Comparison of ENCODE assay signal across 8 cellular contexts in genomic region chr19:1874554-1875185, GRCh38. TPM values are rescaled to one million over a fixed set of nuclear protein-coding genes. Genes with fewer than 3 reads are reported as not detected.
DNase-seq lines count a peak whose midpoint lies in the region; ATAC-seq, FAIRE-seq and TF ChIP-seq lines count a peak whose summit lies in the region.

No MANE protein-coding gene starts in this region.

- POLR2A ChIA-PET in CD8-positive, alpha-beta T cell (lab: Charles Lee) = interaction anchor here (0.6 to 2.9 kb wide), 7 partner anchors 8 to 403 kb away, joined by 3 to 19 read pairs (median 13); partner anchors contain the start of gene ABHD17A
- POLR2A ChIA-PET in K562 (lab: Yijun Ruan, JAX) = interaction anchor here (0.6 to 2.3 kb wide), 8 partner anchors 9 to 175 kb away, joined by 3 to 24 read pairs (median 4); no protein-coding TSS in a partner anchor

- TF ChIP-seq POLR2A in K562 (conservative IDR thresholded peaks at IDR 0.05) (no peak), right lobe of liver (IDR thresholded peaks at IDR 0.05) (no peak)

- H3K36me3 Mint-ChIP-seq in CD8-positive, alpha-beta T cell = peaks cover 34% of the 10 kb centered on the region

- peak overlapping the region; percentile 82 for H3K4me3 ChIP-seq in CD8-positive, alpha-beta T cell (ENCODE audit: low read depth, low read length)
- H3K4me3 ChIP-seq in MG63 = peak overlapping the region; percentile 90
- peak overlapping the region; percentile 100 for H3K4me3 ChIP-seq in K562
- peak overlapping the region; percentile 85 to 99 (median 96) for H3K4me3 ChIP-seq in right lobe of liver
- peak overlapping the region; percentile 93 for H3K4me3 ChIP-seq in upper lobe of right lung

- H3K4me2 ChIP-seq in K562 (ENCODE audit: insufficient read depth, low read length) = peak overlapping the region; percentile 97

- peak in 2 of 7 experiments; percentile 49 to 59 for DNase-seq in CD8-positive, alpha-beta T cell
- DNase-seq in MG63 (no peak), K562 (ENCODE audit: extremely low read depth in 1 of 4, low spot score in 3 of 4) (peak in 1 of 4 experiments; percentile 61), right lobe of liver (no peak), upper lobe of right lung (no peak), T1000 (lab: John Stamatoyannopoulos, UW) (no peak), germinal center (ENCODE audit: low spot score) (no peak)

- no peak overlapping the region for H2AFZ ChIP-seq in K562 (ENCODE audit: low read depth, low read length)

- WGBS in K562 (ENCODE audit: insufficient coverage, low coverage, missing lambda C conversion rate) = under 1% methylated on average over 16 of the region's 16 CpGs
- WGBS in right lobe of liver (ENCODE audit: insufficient coverage, low coverage, low lambda C conversion rate, missing lambda C conversion rate) = 0% methylated on average over 16 of the region's 16 CpGs

- no peak for TF ChIP-seq RAD21 in K562 (CRISPR knock-in tag; conservative IDR thresholded peaks at IDR 0.05 in 1 of 2, IDR thresholded peaks at IDR 0.05 in 1 of 2)

- peak overlapping the region; percentile 99 for H3K4me3 Mint-ChIP-seq in CD8-positive, alpha-beta T cell

- no peak for TF ChIP-seq EP300 in K562 (IDR thresholded peaks at IDR 0.05; ENCODE audit: low read length)

- H3K4me1 ChIP-seq in CD8-positive, alpha-beta T cell (ENCODE audit: insufficient read depth, low read length) = peaks cover 35% of the 10 kb centered on the region
- H3K4me1 ChIP-seq in K562 (replicated peaks in 1 of 2; ENCODE audit: control insufficient read depth in 2 of 2, insufficient read depth in 2 of 2, low read length in 2 of 2) = peaks cover 37 to 50% of the 10 kb centered on the region in 2 experiments
- peaks cover 0 to 53% (median 27%) of the 10 kb centered on the region in 4 donors for H3K4me1 ChIP-seq in right lobe of liver
- H3K4me1 ChIP-seq in upper lobe of right lung = peaks cover 38% of the 10 kb centered on the region

- ATAC-seq in CD8-positive, alpha-beta T cell = peak; percentile 61
- peak; percentile 3; the same call in 1 of the 3 replicates for ATAC-seq in K562
- no peak for ATAC-seq in right lobe of liver
- ATAC-seq in upper lobe of right lung = no peak
- no peak for ATAC-seq in GM21367 (IDR thresholded peaks at IDR 0.05; ENCODE audit: unreplicated experiment)

- H3K9me1 ChIP-seq in K562 (ENCODE audit: control insufficient read depth, insufficient read depth, low read length) = no peaks in the 10 kb centered on the region

- peaks cover 5% of the 10 kb centered on the region; the same call in 1 of the 2 replicates for H4K20me1 ChIP-seq in K562 (replicated peaks; ENCODE audit: control insufficient read depth, insufficient read depth, low read length)

- H3K27me3 Mint-ChIP-seq in CD8-positive, alpha-beta T cell (ENCODE audit: low read depth) = no peaks in the 10 kb centered on the region

- H3K27ac Mint-ChIP-seq in CD8-positive, alpha-beta T cell = peak overlapping the region; percentile 98

- H3K79me2 ChIP-seq in K562 (ENCODE audit: control insufficient read depth, insufficient read depth, low read length) = peaks cover 63% of the 10 kb centered on the region

- H3K9me3 Mint-ChIP-seq in CD8-positive, alpha-beta T cell = no peaks in the 10 kb centered on the region

- H3K27ac ChIP-seq in CD8-positive, alpha-beta T cell (ENCODE audit: low read depth, low read length) = peak overlapping the region; percentile 90
- H3K27ac ChIP-seq in K562 (ENCODE audit: extremely low read depth, low read depth, low read length) = peak overlapping the region; percentile 94
- peak overlapping the region; percentile 90 to 96 (median 92) for H3K27ac ChIP-seq in right lobe of liver
- H3K27ac ChIP-seq in upper lobe of right lung = peak overlapping the region; percentile 93

- H3K9ac ChIP-seq in K562 (ENCODE audit: insufficient read depth in 1 of 2, low read depth in 2 of 2, low read length in 2 of 2) = peak overlapping the region; percentile 95 to 99; a peak in 3 of 4 replicates

- CTCF ChIA-PET in CD8-positive, alpha-beta T cell (lab: Charles Lee) = interaction anchor here (0.6 to 1.9 kb wide), 5 partner anchors 10 to 55 kb away, joined by 3 to 10 read pairs (median 4); partner anchors contain the start of gene ABHD17A
- CTCF ChIA-PET in K562 (lab: Yijun Ruan, JAX; ENCODE audit: low intra/inter-chr PET ratio) = interaction anchor here (0.6 kb wide), 1 partner anchor 55 kb away, joined by 5 read pairs; no protein-coding TSS in a partner anchor

- in situ Hi-C loops in K562 (cut with MboI) = no loop called here

- no peak for TF ChIP-seq CTCF in CD8-positive, alpha-beta T cell (IDR thresholded peaks at IDR 0.05)
- no peak for TF ChIP-seq CTCF in K562 (IDR thresholded peaks at IDR 0.05 in 2 of 3, conservative IDR thresholded peaks at IDR 0.05 in 1 of 3; ENCODE audit: insufficient read depth in 2 of 3, low read depth in 1 of 3, low read length in 3 of 3)
- TF ChIP-seq CTCF in right lobe of liver (IDR thresholded peaks at IDR 0.05) = no peak
- no peak for TF ChIP-seq CTCF in upper lobe of right lung (IDR thresholded peaks at IDR 0.05)

- peaks cover 3% of the 10 kb centered on the region for H3K36me3 ChIP-seq in CD8-positive, alpha-beta T cell (ENCODE audit: insufficient read depth, low read length)
- H3K36me3 ChIP-seq in MG63 (peaks cover 5% of the 10 kb centered on the region; the same call in 1 of the 2 replicates), K562 (ENCODE audit: control insufficient read depth, insufficient read depth, low read length) (peaks cover 37% of the 10 kb centered on the region; the same call in 2 of the 3 replicates), right lobe of liver (no peaks in the 10 kb centered on the region), upper lobe of right lung (peaks cover 24% of the 10 kb centered on the region)

- H3K9me3 ChIP-seq in CD8-positive, alpha-beta T cell (ENCODE audit: low read length) = no peaks in the 10 kb centered on the region
- H3K9me3 ChIP-seq in MG63 = no peaks in the 10 kb centered on the region
- no peaks in the 10 kb centered on the region for H3K9me3 ChIP-seq in K562 (replicated peaks; ENCODE audit: control insufficient read depth, insufficient read depth, low read depth, low read length)
- no peaks in the 10 kb centered on the region for H3K9me3 ChIP-seq in right lobe of liver
- no peaks in the 10 kb centered on the region for H3K9me3 ChIP-seq in upper lobe of right lung

- no TSS peak for BruUV-seq in K562 (replicated peaks; lab: Mats Ljungman, UMichigan)

- intact Hi-C loops in CD8-positive, alpha-beta T cell (cut with DNase I, micrococcal nuclease) = loop anchor here in 1 of 2 experiments (1.0 kb wide), 1 partner anchor 10 kb away; no protein-coding TSS in a partner anchor
- intact Hi-C loops in K562 (cut with micrococcal nuclease) (no loop called here), right lobe of liver (cut with DNase I) (no loop called here), upper lobe of right lung (cut with DNase I) (no loop called here)

- no peaks in the 10 kb centered on the region for H3K27me3 ChIP-seq in CD8-positive, alpha-beta T cell (ENCODE audit: insufficient read depth, low read length)
- H3K27me3 ChIP-seq in MG63 (no peaks in the 10 kb centered on the region), K562 (ENCODE audit: control insufficient read depth in 2 of 2, insufficient read depth in 2 of 2, low read length in 2 of 2) (no peaks in the 10 kb centered on the region), right lobe of liver (no peaks in the 10 kb centered on the region), upper lobe of right lung (no peaks in the 10 kb centered on the region)

- peak; percentile 69 for FAIRE-seq in K562 (lab: Jason Lieb, UNC)

- peaks cover 29% of the 10 kb centered on the region for H3K4me1 Mint-ChIP-seq in CD8-positive, alpha-beta T cell (ENCODE audit: low read depth)

RNA-seq across cellular contexts. Expression of gene ABHD17A, which starts 10.6 kb away (rescaled TPM):
- 100 to 1,000 TPM; 204 TPM for total RNA-seq in CD8-positive, alpha-beta T cell
- 51.7 and 70.7 TPM in 2 replicates for total RNA-seq in MG63 (2014; rRNA removed; shearing (Covaris generic); ENCODE audit: low replicate concordance)
- 29.4 and 87.9 TPM in 2 replicates for total RNA-seq in K562 (2011; cell fraction: chromatin; rRNA removed; ENCODE audit: low replicate concordance)
- 61.7 and 67.8 TPM in 2 replicates for total RNA-seq in K562 (2011; cell fraction: nucleolus; rRNA removed)
- 40.1 and 45.4 TPM in 2 replicates for total RNA-seq in K562 (2011; cell fraction: nucleoplasm; rRNA removed)
- total RNA-seq in K562 (2014; rRNA removed) = 135 and 157 TPM in 2 replicates
- 0.93 and 1.5 TPM in 2 replicates for total RNA-seq in K562 (2014; rRNA removed; fragmentation: Illumina TruSeq; extraction: Trizol)
- total RNA-seq in K562 (2015; rRNA removed; fragmentation: Illumina TruSeq; extraction: Trizol) = 18.9 and 26.5 TPM in 2 replicates
- total RNA-seq in K562 (2021) = 84.2 and 87.7 TPM in 2 replicates
- polyA plus RNA-seq in K562 (2011; rRNA removed) = 24.6 and 45.3 TPM in 2 replicates
- polyA plus RNA-seq in K562 (2011; cell fraction: cytosol; rRNA removed) = 54.2 and 174 TPM in 2 replicates
- 117 and 184 TPM in 2 replicates for polyA plus RNA-seq in K562 (2011; cell fraction: nucleus; rRNA removed)
- 47.5 and 74.5 TPM in 2 replicates for polyA plus RNA-seq in K562 (2012)
- polyA plus RNA-seq in K562 (2014; fragmentation: Illumina TruSeq; extraction: Trizol) = 3.6 and 16.9 TPM in 2 replicates
- under 1 TPM in 1 of 2 experiments, not detected in 1; 0.04 TPM for polyA plus RNA-seq in K562 (2014; fragmentation: Nextera tagmentation; extraction: Ambion mirVana)
- 95.1 and 99.0 TPM in 2 replicates for polyA plus RNA-seq in K562 (2014; rRNA removed)
- polyA minus RNA-seq in K562 (2011; rRNA and poly(A)+ RNA removed) = 6.9 and 11.0 TPM in 2 replicates
- 26.1 and 39.4 TPM in 2 replicates for polyA minus RNA-seq in K562 (2011; cell fraction: cytosol; rRNA and poly(A)+ RNA removed)
- 15.3 and 15.8 TPM in 2 replicates for polyA minus RNA-seq in K562 (2011; cell fraction: nucleus; rRNA and poly(A)+ RNA removed)
- total RNA-seq in right lobe of liver = 10 to 100 TPM; 20.4 to 49.5 (median 23.5) TPM
- total RNA-seq in upper lobe of right lung = 76.1 TPM

RNA-seq across cellular contexts. Expression of gene KLF16, which starts 11.3 kb away (rescaled TPM):
- 10 to 100 TPM; 85.7 to 88.7 TPM for total RNA-seq in CD8-positive, alpha-beta T cell
- 8.1 and 12.6 TPM in 2 replicates for total RNA-seq in MG63 (2014; rRNA removed; shearing (Covaris generic); ENCODE audit: low replicate concordance)
- total RNA-seq in K562 (2011; cell fraction: chromatin; rRNA removed; ENCODE audit: low replicate concordance) = 5.8 and 14.0 TPM in 2 replicates
- 11.7 and 16.7 TPM in 2 replicates for total RNA-seq in K562 (2011; cell fraction: nucleolus; rRNA removed)
- 6.4 and 7.5 TPM in 2 replicates for total RNA-seq in K562 (2011; cell fraction: nucleoplasm; rRNA removed)
- total RNA-seq in K562 (2014; rRNA removed) (15.5 and 22.0 TPM in 2 replicates), K562 (2014; rRNA removed; fragmentation: Illumina TruSeq; extraction: Trizol) (3.4 and 3.8 TPM in 2 replicates), K562 (2015; rRNA removed; fragmentation: Illumina TruSeq; extraction: Trizol) (7.9 and 9.4 TPM in 2 replicates), K562 (2021) (59.1 and 60.4 TPM in 2 replicates), right lobe of liver (10 to 100 TPM in 5 of 6 experiments, 1 to 10 TPM in 1; 9.9 to 23.6 (median 10.8) TPM), upper lobe of right lung (28.0 TPM)
- polyA plus RNA-seq in K562 (2011; rRNA removed) (3.7 and 4.8 TPM in 2 replicates), K562 (2014; fragmentation: Illumina TruSeq; extraction: Trizol) (6.8 and 13.1 TPM in 2 replicates), K562 (2014; fragmentation: Nextera tagmentation; extraction: Ambion mirVana) (under 1 TPM; 0.04 to 0.10 TPM), K562 (2014; rRNA removed) (15.4 and 27.5 TPM in 2 replicates)
- polyA plus RNA-seq in K562 (2011; cell fraction: cytosol; rRNA removed) = 7.1 and 44.8 TPM in 2 replicates
- polyA plus RNA-seq in K562 (2011; cell fraction: nucleus; rRNA removed) = 14.2 and 29.1 TPM in 2 replicates
- polyA plus RNA-seq in K562 (2012) = 20.8 and 23.7 TPM in 2 replicates
- 1.0 and 1.3 TPM in 2 replicates for polyA minus RNA-seq in K562 (2011; rRNA and poly(A)+ RNA removed)
- polyA minus RNA-seq in K562 (2011; cell fraction: cytosol; rRNA and poly(A)+ RNA removed) = 15.0 and 25.4 TPM in 2 replicates
- polyA minus RNA-seq in K562 (2011; cell fraction: nucleus; rRNA and poly(A)+ RNA removed) = 5.8 and 6.6 TPM in 2 replicates

RNA-seq across cellular contexts. Expression of gene REXO1, which starts 26.4 kb away (rescaled TPM):
- total RNA-seq in CD8-positive, alpha-beta T cell = 100 to 1,000 TPM; 143 to 152 TPM
- 2.2 and 4.4 TPM in 2 replicates for total RNA-seq in MG63 (2014; rRNA removed; shearing (Covaris generic); ENCODE audit: low replicate concordance)
- total RNA-seq in K562 (2011; cell fraction: chromatin; rRNA removed; ENCODE audit: low replicate concordance) = 46.7 and 163 TPM in 2 replicates
- 112 and 114 TPM in 2 replicates for total RNA-seq in K562 (2011; cell fraction: nucleolus; rRNA removed)
- total RNA-seq in K562 (2011; cell fraction: nucleoplasm; rRNA removed) = 55.0 and 57.6 TPM in 2 replicates
- total RNA-seq in K562 (2014; rRNA removed) (15.8 and 21.9 TPM in 2 replicates), K562 (2014; rRNA removed; fragmentation: Illumina TruSeq; extraction: Trizol) (3.5 and 4.5 TPM in 2 replicates), K562 (2015; rRNA removed; fragmentation: Illumina TruSeq; extraction: Trizol) (15.8 and 20.8 TPM in 2 replicates), K562 (2021) (52.4 and 63.3 TPM in 2 replicates), right lobe of liver (10 to 100 TPM in 4 of 6 experiments, 1 to 10 TPM in 2; 8.0 to 17.7 (median 12.6) TPM), upper lobe of right lung (37.2 TPM)
- polyA plus RNA-seq in K562 (2011; rRNA removed) (14.6 and 21.5 TPM in 2 replicates), K562 (2014; fragmentation: Illumina TruSeq; extraction: Trizol) (16.7 and 40.7 TPM in 2 replicates), K562 (2014; fragmentation: Nextera tagmentation; extraction: Ambion mirVana) (under 1 TPM; 0.04 to 0.29 TPM), K562 (2014; rRNA removed) (31.0 and 50.1 TPM in 2 replicates)
- 17.4 and 27.3 TPM in 2 replicates for polyA plus RNA-seq in K562 (2011; cell fraction: cytosol; rRNA removed)
- 56.5 and 100 TPM in 2 replicates for polyA plus RNA-seq in K562 (2011; cell fraction: nucleus; rRNA removed)
- polyA plus RNA-seq in K562 (2012) = 37.1 and 39.8 TPM in 2 replicates
- 7.4 and 11.2 TPM in 2 replicates for polyA minus RNA-seq in K562 (2011; rRNA and poly(A)+ RNA removed)
- polyA minus RNA-seq in K562 (2011; cell fraction: cytosol; rRNA and poly(A)+ RNA removed) = 23.8 and 34.7 TPM in 2 replicates
- polyA minus RNA-seq in K562 (2011; cell fraction: nucleus; rRNA and poly(A)+ RNA removed) = 19.5 and 21.3 TPM in 2 replicates

RNA-seq across cellular contexts. Expression of gene ADAT3, which starts 30.5 kb away (rescaled TPM):
- total RNA-seq in CD8-positive, alpha-beta T cell = 1 to 10 TPM; 6.4 to 7.3 TPM
- 3.6 TPM in 1 of 2 replicates, not detected in the other for total RNA-seq in MG63 (2014; rRNA removed; shearing (Covaris generic); ENCODE audit: low replicate concordance)
- total RNA-seq in K562 (2011; cell fraction: chromatin; rRNA removed; ENCODE audit: low replicate concordance) = 6.3 and 20.5 TPM in 2 replicates
- total RNA-seq in K562 (2011; cell fraction: nucleolus; rRNA removed) = 18.0 and 18.5 TPM in 2 replicates
- 5.6 and 6.9 TPM in 2 replicates for total RNA-seq in K562 (2011; cell fraction: nucleoplasm; rRNA removed)
- 7.8 and 10.4 TPM in 2 replicates for total RNA-seq in K562 (2014; rRNA removed)
- not detected in 2 replicates for total RNA-seq in K562 (2014; rRNA removed; fragmentation: Illumina TruSeq; extraction: Trizol)
- total RNA-seq in K562 (2015; rRNA removed; fragmentation: Illumina TruSeq; extraction: Trizol) = 0.72 and 1.7 TPM in 2 replicates
- 15.1 and 15.6 TPM in 2 replicates for total RNA-seq in K562 (2021)
- polyA plus RNA-seq in K562 (2011; rRNA removed) = 0.67 and 1.1 TPM in 2 replicates
- polyA plus RNA-seq in K562 (2011; cell fraction: cytosol; rRNA removed) = 1.1 and 11.4 TPM in 2 replicates
- 3.3 and 11.9 TPM in 2 replicates for polyA plus RNA-seq in K562 (2011; cell fraction: nucleus; rRNA removed)
- polyA plus RNA-seq in K562 (2012) = 6.8 and 6.9 TPM in 2 replicates
- 0.68 TPM in 1 of 2 replicates, not detected in the other for polyA plus RNA-seq in K562 (2014; fragmentation: Illumina TruSeq; extraction: Trizol)
- polyA plus RNA-seq in K562 (2014; fragmentation: Nextera tagmentation; extraction: Ambion mirVana) = not detected
- 9.2 and 10.2 TPM in 2 replicates for polyA plus RNA-seq in K562 (2014; rRNA removed)
- 0.18 and 0.21 TPM in 2 replicates for polyA minus RNA-seq in K562 (2011; rRNA and poly(A)+ RNA removed)
- polyA minus RNA-seq in K562 (2011; cell fraction: cytosol; rRNA and poly(A)+ RNA removed) = 4.5 and 5.4 TPM in 2 replicates
- 2.1 and 3.4 TPM in 2 replicates for polyA minus RNA-seq in K562 (2011; cell fraction: nucleus; rRNA and poly(A)+ RNA removed)
- total RNA-seq in right lobe of liver = 1 to 10 TPM; 1.8 to 5.3 (median 2.7) TPM
- total RNA-seq in upper lobe of right lung = 6.3 TPM

RNA-seq across cellular contexts. Expression of gene SCAMP4, which starts 30.5 kb away (rescaled TPM):
- 10 to 100 TPM; 18.5 to 19.2 TPM for total RNA-seq in CD8-positive, alpha-beta T cell
- total RNA-seq in MG63 (2014; rRNA removed; shearing (Covaris generic); ENCODE audit: low replicate concordance) = 33.0 and 41.5 TPM in 2 replicates
- total RNA-seq in K562 (2011; cell fraction: chromatin; rRNA removed; ENCODE audit: low replicate concordance) = 53.4 and 162 TPM in 2 replicates
- 113 and 133 TPM in 2 replicates for total RNA-seq in K562 (2011; cell fraction: nucleolus; rRNA removed)
- total RNA-seq in K562 (2011; cell fraction: nucleoplasm; rRNA removed) = 92.1 and 94.1 TPM in 2 replicates
- total RNA-seq in K562 (2014; rRNA removed) (20.9 and 26.4 TPM in 2 replicates), K562 (2014; rRNA removed; fragmentation: Illumina TruSeq; extraction: Trizol) (4.1 and 5.6 TPM in 2 replicates), K562 (2015; rRNA removed; fragmentation: Illumina TruSeq; extraction: Trizol) (12.8 and 13.2 TPM in 2 replicates), K562 (2021) (40.3 and 45.9 TPM in 2 replicates), right lobe of liver (10 to 100 TPM; 22.1 to 60.6 (median 24.4) TPM), upper lobe of right lung (73.2 TPM)
- polyA plus RNA-seq in K562 (2011; rRNA removed) (6.7 and 8.9 TPM in 2 replicates), K562 (2014; fragmentation: Illumina TruSeq; extraction: Trizol) (15.2 and 26.1 TPM in 2 replicates), K562 (2014; fragmentation: Nextera tagmentation; extraction: Ambion mirVana) (under 1 TPM; 0.81 to 0.89 TPM), K562 (2014; rRNA removed) (17.1 and 19.3 TPM in 2 replicates)
- 8.3 and 13.1 TPM in 2 replicates for polyA plus RNA-seq in K562 (2011; cell fraction: cytosol; rRNA removed)
- polyA plus RNA-seq in K562 (2011; cell fraction: nucleus; rRNA removed) = 20.3 and 35.7 TPM in 2 replicates
- 26.7 and 53.0 TPM in 2 replicates for polyA plus RNA-seq in K562 (2012)
- 3.4 and 5.9 TPM in 2 replicates for polyA minus RNA-seq in K562 (2011; rRNA and poly(A)+ RNA removed)
- polyA minus RNA-seq in K562 (2011; cell fraction: cytosol; rRNA and poly(A)+ RNA removed) = 13.0 and 23.2 TPM in 2 replicates
- polyA minus RNA-seq in K562 (2011; cell fraction: nucleus; rRNA and poly(A)+ RNA removed) = 12.0 and 13.3 TPM in 2 replicates

Comparison
In these comparisons a context has a peak if more than half of its experiments do, and no peak if none do; other contexts are left out.
1. ATAC-seq: peak in CD8-positive, alpha-beta T cell (single experiment) and K562 (single experiment); none in right lobe of liver (0 of 4), upper lobe of right lung (single experiment) and GM21367 (single experiment).
2. Peak in every context shown above with its lines, with median percentiles within 50 percentile points of each other: H3K27ac ChIP-seq and H3K4me3 ChIP-seq.